Comparison of ENCODE assay signal across 8 cellular contexts in genomic region chr7:153993402-153993801, GRCh38. TPM values are rescaled to one million over a fixed set of nuclear protein-coding genes. Genes with fewer than 3 reads are reported as not detected.
"Had no signal": no experiment of that assay in that cellular context is flagged by ENCODE, and none has a peak within 500 bp of the region (broad histone marks: within the 10 kb centered on the region; RNA-seq: fewer than 3 reads in every experiment).

No MANE protein-coding gene starts in this region.

RNA-seq across cellular contexts. Expression of gene DPP6, which starts 58.8 kb away (rescaled TPM):
- total RNA-seq: left lobe of liver; left ventricle myocardium superior; liver; lung microvascular endothelial cell; mammary epithelial cell; mononuclear cell; myocyte; naive thymus-derived CD4-positive, alpha-beta T cell had no signal
